8 cellular contexts compared by ENCODE assay signal in genomic region chr10:24642921-24643678, GRCh38.
DNase-seq lines count a peak whose midpoint lies in the region; FAIRE-seq and TF ChIP-seq lines count a peak whose summit lies in the region.

No MANE protein-coding gene starts in this region.

- peak overlapping the region; percentile 49 for H3K9ac ChIP-seq in mesenchymal stem cell (ENCODE audit: low read length)

- H4K91ac ChIP-seq in mesenchymal stem cell (ENCODE audit: low read length): no peak overlapping the region

- no peak overlapping the region for H2BK120ac ChIP-seq in mesenchymal stem cell (ENCODE audit: low read depth, low read length)

- no peaks in the 10 kb centered on the region for H3K27me3 ChIP-seq in mesenchymal stem cell (ENCODE audit: control insufficient read depth in 1 of 2, insufficient read depth in 1 of 2, low read length in 2 of 2)

- DNase-seq in A172 (ENCODE audit: low spot score) (peak; percentile 78), GM10248 (ENCODE audit: extremely low spot score) (peak; percentile 44), HCEC 1CT (peak; percentile 89), RCC 7860 (ENCODE audit: low spot score) (peak; percentile 63), mesenchymal stem cell (peak; percentile 76)
- peak; percentile 7 for DNase-seq in effector CD4-positive, alpha-beta T cell
- no peak for DNase-seq in activated effector memory CD4-positive, alpha-beta T cell treated with anti-CD3 and anti-CD28 coated beads, Interleukin-2, amount 50 U/mL, for 16 hours

- no peak overlapping the region for H3K14ac ChIP-seq in mesenchymal stem cell (ENCODE audit: low read length in 2 of 2)

- H2BK15ac ChIP-seq in mesenchymal stem cell (ENCODE audit: low read depth, poor library complexity, severe bottlenecking): no peak overlapping the region

- H2AFZ ChIP-seq in mesenchymal stem cell (ENCODE audit: low read depth, low read length): no peak overlapping the region

- no peak overlapping the region for H3K4ac ChIP-seq in mesenchymal stem cell (ENCODE audit: low read depth in 1 of 2, low read length in 2 of 2)

- no peaks in the 10 kb centered on the region for H3K9me3 ChIP-seq in mesenchymal stem cell (ENCODE audit: control insufficient read depth, low read length)

- no peaks in the 10 kb centered on the region for H3K4me1 ChIP-seq in mesenchymal stem cell (ENCODE audit: control insufficient read depth, insufficient read depth, low read depth, low read length)

- no peak overlapping the region for H2BK12ac ChIP-seq in mesenchymal stem cell (ENCODE audit: low read length in 2 of 2)

- no peak overlapping the region for H3K18ac ChIP-seq in mesenchymal stem cell (ENCODE audit: low read depth in 1 of 2, low read length in 2 of 2)

- TF ChIP-seq CTCF in GM10248 (IDR thresholded peaks at IDR 0.05; ENCODE audit: control extremely low read depth, extremely low read depth, low read depth, missing control alignments) (peak; percentile 74), LNCAP (IDR thresholded peaks at IDR 0.05) (peak; percentile 89)

- no peak overlapping the region for H3K23ac ChIP-seq in mesenchymal stem cell (ENCODE audit: low read length in 2 of 2)

- H4K8ac ChIP-seq in mesenchymal stem cell (ENCODE audit: low read length): no peak overlapping the region

- H3K79me1 ChIP-seq in mesenchymal stem cell (replicated peaks; ENCODE audit: low read length, poor library complexity, severe bottlenecking): peaks cover 16% of the 10 kb centered on the region

- peak; percentile 88 for FAIRE-seq in RCC 7860 (lab: Jason Lieb, UNC)

- WGBS in mesenchymal stem cell: 93% methylated on average over 3 of the region's 6 CpGs

- no peak overlapping the region for H2BK5ac ChIP-seq in mesenchymal stem cell (ENCODE audit: low read depth, low read length, poor library complexity, severe bottlenecking)

- CTCF ChIA-PET in GM10248 (lab: Yijun Ruan, JAX): interaction anchor here (0.7 to 2.1 kb wide), 19 partner anchors 9 to 583 kb away, joined by 3 to 10 read pairs (median 4); no protein-coding TSS in a partner anchor

- H3K27ac ChIP-seq in mesenchymal stem cell (ENCODE audit: low read length, poor library complexity, severe bottlenecking): no peak overlapping the region

- H2AK5ac ChIP-seq in mesenchymal stem cell (ENCODE audit: low read length, severe bottlenecking): no peak overlapping the region

- no peak overlapping the region for H3K4me3 ChIP-seq in mesenchymal stem cell (ENCODE audit: insufficient read depth in 1 of 2, low read depth in 1 of 2, low read length in 2 of 2)

- H3K36me3 ChIP-seq in mesenchymal stem cell (ENCODE audit: control insufficient read depth in 1 of 2, insufficient read depth in 2 of 2, low read depth in 1 of 2, low read length in 2 of 2): peaks cover 0 to 11% of the 10 kb centered on the region in 2 experiments

- POLR2A ChIA-PET in GM10248 (lab: Yijun Ruan, JAX): no interaction called here

- no peak overlapping the region for H3K4me2 ChIP-seq in mesenchymal stem cell (ENCODE audit: low read length, poor library complexity, severe bottlenecking)
